Comparison of ENCODE assay signal across 1 cellular context in genomic region chr2:100085744-100086143, GRCh38. TPM values are rescaled to one million over a fixed set of nuclear protein-coding genes. Genes with fewer than 3 reads are reported as not detected.
"Had no signal": no experiment of that assay in that cellular context is flagged by ENCODE, and none has a peak within 500 bp of the region (broad histone marks: within the 10 kb centered on the region; RNA-seq: fewer than 3 reads in every experiment).

No MANE protein-coding gene starts in this region.

RNA-seq across cellular contexts. Expression of gene AFF3, which starts 56.6 kb away (rescaled TPM):
- total RNA-seq: pulmonary artery endothelial cell had no signal
